ENCODE assay signal across 1 cellular context in genomic region chr17:65137076-65137935, GRCh38.
A peak's percentile ranks its signal among the peaks of the same experiment; 100 is the strongest.
TF ChIP-seq lines count a peak whose summit lies in the region.

RGS9 (plus strand) TSS chr17:65137370; CDS start chr17:65137541, 171 bp downstream.

TF ChIP-seq in HepG2, 621 proteins besides CTCF, POLR2A, EP300 and RAD21 (continued from another document and continues in another):
- TF ChIP-seq ZBTB46 (CRISPR knock-in tag; IDR thresholded peaks at IDR 0.05; ENCODE audit: borderline replicate concordance) (no peak), ZFP36 (IDR thresholded peaks at IDR 0.05; ENCODE audit: borderline replicate concordance, low read depth, low read length, partially characterized antibody) (no peak), PAXIP1 (CRISPR knock-in tag; conservative IDR thresholded peaks at IDR 0.05) (0 out of 2 replicates have a peak, but pooled peaks have one; percentile 19), MYNN (CRISPR knock-in tag; IDR thresholded peaks at IDR 0.05; ENCODE audit: low read depth) (no peak), ZNF605 (CRISPR knock-in tag; IDR thresholded peaks at IDR 0.05) (no peak), ZNF224 (CRISPR knock-in tag; IDR thresholded peaks at IDR 0.05) (no peak), KMT2A (CRISPR knock-in tag; IDR thresholded peaks at IDR 0.05) (no peak), CHCHD3 (CRISPR knock-in tag; IDR thresholded peaks at IDR 0.05) (no peak), TMF1 (CRISPR knock-in tag; IDR thresholded peaks at IDR 0.05; ENCODE audit: low read depth) (no peak), ATRX (CRISPR knock-in tag; IDR thresholded peaks at IDR 0.05; ENCODE audit: borderline replicate concordance) (no peak), ZNF792 (CRISPR knock-in tag; IDR thresholded peaks at IDR 0.05) (0 out of 2 replicates have a peak, but pooled peaks have one; percentile 48), PPARG (CRISPR knock-in tag; conservative IDR thresholded peaks at IDR 0.05) (no peak), ZNF281 (CRISPR knock-in tag; IDR thresholded peaks at IDR 0.05; ENCODE audit: borderline replicate concordance) (no peak), ZNF879 (CRISPR knock-in tag; IDR thresholded peaks at IDR 0.05) (no peak), POLR2G (IDR thresholded peaks at IDR 0.05; ENCODE audit: low read depth, low read length) (no peak), NONO (IDR thresholded peaks at IDR 0.05) (no peak), NONO (CRISPR knock-in tag; conservative IDR thresholded peaks at IDR 0.05) (peak; percentile 65), TCF12 (IDR thresholded peaks at IDR 0.05) (no peak), TCF12 (CRISPR knock-in tag; IDR thresholded peaks at IDR 0.05) (no peak), HNF4A (CRISPR knock-in tag; IDR thresholded peaks at IDR 0.05) (no peak), ZNF674 (CRISPR knock-in tag; IDR thresholded peaks at IDR 0.05; ENCODE audit: low read depth) (no peak), ATAD3A (CRISPR knock-in tag; IDR thresholded peaks at IDR 0.05) (no peak), KLF6 (CRISPR knock-in tag; IDR thresholded peaks at IDR 0.05) (no peak), ZNF431 (CRISPR knock-in tag; IDR thresholded peaks at IDR 0.05; ENCODE audit: borderline replicate concordance, low read depth) (no peak), CBX1 (IDR thresholded peaks at IDR 0.05; ENCODE audit: low read depth) (no peak), SAFB2 (CRISPR knock-in tag; IDR thresholded peaks at IDR 0.05; ENCODE audit: borderline replicate concordance, low read depth) (no peak), ZNF607 (CRISPR knock-in tag; IDR thresholded peaks at IDR 0.05; ENCODE audit: borderline replicate concordance) (peak; percentile 79; the same call in 1 of the 2 replicates), HNRNPLL (IDR thresholded peaks at IDR 0.05; ENCODE audit: low read depth, low read length, poor library complexity, severe bottlenecking) (peak; percentile 49), TFE3 (CRISPR knock-in tag; IDR thresholded peaks at IDR 0.05) (no peak), NPAS2 (CRISPR knock-in tag; IDR thresholded peaks at IDR 0.05; ENCODE audit: borderline replicate concordance) (no peak), AKNA (CRISPR knock-in tag; IDR thresholded peaks at IDR 0.05; ENCODE audit: borderline replicate concordance) (no peak), ZNF354B (CRISPR knock-in tag; IDR thresholded peaks at IDR 0.05) (no peak), GMEB1 (CRISPR knock-in tag; IDR thresholded peaks at IDR 0.05; ENCODE audit: borderline replicate concordance) (no peak), PTBP1 (IDR thresholded peaks at IDR 0.05; ENCODE audit: low read depth, low read length, poor library complexity, severe bottlenecking) (no peak), CC2D1A (CRISPR knock-in tag; IDR thresholded peaks at IDR 0.05) (no peak), GABPA (IDR thresholded peaks at IDR 0.05; ENCODE audit: low read depth, low read length) (no peak), GABPA (CRISPR knock-in tag; IDR thresholded peaks at IDR 0.05; ENCODE audit: low read depth) (no peak), ZNF333 (CRISPR knock-in tag; IDR thresholded peaks at IDR 0.05; ENCODE audit: borderline replicate concordance) (no peak), MTA1 (CRISPR knock-in tag; IDR thresholded peaks at IDR 0.05; ENCODE audit: borderline replicate concordance) (no peak), ZNF761 (CRISPR knock-in tag; conservative IDR thresholded peaks at IDR 0.05) (no peak), ZNF547 (CRISPR knock-in tag; IDR thresholded peaks at IDR 0.05) (no peak; the same call in 1 of the 2 replicates), ZBTB14 (CRISPR knock-in tag; IDR thresholded peaks at IDR 0.05) (no peak), NR2F1 (CRISPR knock-in tag; IDR thresholded peaks at IDR 0.05) (no peak), KDM1A (CRISPR knock-in tag; IDR thresholded peaks at IDR 0.05) (no peak), NR3C1 (CRISPR knock-in tag; IDR thresholded peaks at IDR 0.05) (no peak), ZBTB43 (CRISPR knock-in tag; conservative IDR thresholded peaks at IDR 0.05) (no peak), NFKB2 (CRISPR knock-in tag; IDR thresholded peaks at IDR 0.05; ENCODE audit: borderline replicate concordance) (no peak; the same call in 1 of the 2 replicates), ATF4 (CRISPR knock-in tag; IDR thresholded peaks at IDR 0.05) (no peak)
